Comparison of ENCODE assay signal across 6 cellular contexts in genomic region chr12:122202811-122203210, GRCh38. TPM values are rescaled to one million over a fixed set of nuclear protein-coding genes. Genes with fewer than 3 reads are reported as not detected.
DNase-seq lines count a peak whose midpoint lies in the region; ATAC-seq and TF ChIP-seq lines count a peak whose summit lies in the region.
"Not testable (repeated sequence)": the region's sequence is repeated elsewhere in the genome, so short reads cannot be mapped to it uniquely, and the experiment has no call there.

No MANE protein-coding gene starts in this region.

- not testable (repeated sequence) for H3K27ac Mint-ChIP-seq in GM23338, neural progenitor cell

- H3F3A ChIP-seq in GM23338 (replicated peaks; ENCODE audit: low read depth) (peaks cover 20% of the 10 kb centered on the region), neural progenitor cell (ENCODE audit: low read depth) (peaks cover 38% of the 10 kb centered on the region)

- peaks cover 43% of the 10 kb centered on the region for H3K27me3 Mint-ChIP-seq in GM23338 (ENCODE audit: insufficient read depth, low read depth, poor library complexity)
- peaks cover 40% of the 10 kb centered on the region for H3K27me3 Mint-ChIP-seq in neural progenitor cell (ENCODE audit: insufficient read depth, low read depth)

- peaks cover 47% of the 10 kb centered on the region for H3K27me3 ChIP-seq in GM23338 (ENCODE audit: insufficient read depth)
- H3K27me3 ChIP-seq in mammary epithelial cell (ENCODE audit: insufficient read depth, low read length): not testable (repeated sequence)
- H3K27me3 ChIP-seq in hepatocyte: peaks cover 34% of the 10 kb centered on the region
- peaks cover 54% of the 10 kb centered on the region for H3K27me3 ChIP-seq in neural progenitor cell
- peaks cover 2 to 73% of the 10 kb centered on the region in 2 donors for H3K27me3 ChIP-seq in tibial artery

- not testable (repeated sequence) for TF ChIP-seq CTCF in GM23338 (conservative IDR thresholded peaks at IDR 0.05; ENCODE audit: low read depth in 2 of 2); VCaP (conservative IDR thresholded peaks at IDR 0.05); mammary epithelial cell (conservative IDR thresholded peaks at IDR 0.05 in 1 of 2, IDR thresholded peaks at IDR 0.05 in 1 of 2; ENCODE audit: extremely low read depth in 1 of 2, insufficient read depth in 1 of 2, low read depth in 1 of 2, low read length in 2 of 2); hepatocyte (IDR thresholded peaks at IDR 0.05; ENCODE audit: poor library complexity); neural progenitor cell (IDR thresholded peaks at IDR 0.05); tibial artery (IDR thresholded peaks at IDR 0.05)

- H3K36me3 ChIP-seq in GM23338 (ENCODE audit: insufficient read depth); mammary epithelial cell (ENCODE audit: insufficient read depth, low read length); hepatocyte (replicated peaks; ENCODE audit: insufficient read depth, low read depth); neural progenitor cell: not testable (repeated sequence)
- peaks cover 3 to 15% (median 10%) of the 10 kb centered on the region in 3 donors for H3K36me3 ChIP-seq in tibial artery

- H4K20me1 ChIP-seq in GM23338 (replicated peaks; ENCODE audit: insufficient read depth) (peaks cover 25% of the 10 kb centered on the region), neural progenitor cell (ENCODE audit: low read depth) (peaks cover 35% of the 10 kb centered on the region)
- H4K20me1 ChIP-seq in mammary epithelial cell (ENCODE audit: insufficient read depth, low read length); hepatocyte (ENCODE audit: insufficient read depth, poor library complexity, severe bottlenecking): not testable (repeated sequence)

- not testable (repeated sequence) for DNase-seq in GM23338 (ENCODE audit: low spot score); mammary epithelial cell; hepatocyte (ENCODE audit: low spot score); neural progenitor cell (ENCODE audit: low spot score); tibial artery

- not testable (repeated sequence) for ATAC-seq in GM23338

- not testable (repeated sequence) for H3K27ac ChIP-seq in GM23338 (ENCODE audit: low read depth); mammary epithelial cell (ENCODE audit: insufficient read depth, low read depth, low read length); hepatocyte; neural progenitor cell; tibial artery
- peak overlapping the region; percentile 67 for H3K27ac ChIP-seq in VCaP

- H3K4me3 Mint-ChIP-seq in GM23338: peak overlapping the region; percentile 81
- peak overlapping the region; percentile 84 for H3K4me3 Mint-ChIP-seq in neural progenitor cell

- in situ Hi-C loops in mammary epithelial cell (cut with MboI; ENCODE audit: low sequenced_read_pairs in 2 of 2): not testable (repeated sequence)

- not testable (repeated sequence) for H3K79me2 ChIP-seq in GM23338 (replicated peaks; ENCODE audit: insufficient read depth); mammary epithelial cell (ENCODE audit: insufficient read depth, low read length); hepatocyte; neural progenitor cell (ENCODE audit: low read depth)

- intact Hi-C loops in mammary epithelial cell (cut with micrococcal nuclease): loop anchor here (5.0 kb wide), 1 partner anchor 64 kb away; the partner anchor contains the start of gene VPS33A
- intact Hi-C loops in tibial artery (cut with DNase I; ENCODE audit: low total_unique reads): not testable (repeated sequence)

- not testable (repeated sequence) for H3K9me2 ChIP-seq in GM23338 (ENCODE audit: insufficient read depth); hepatocyte (replicated peaks; ENCODE audit: insufficient read depth)

- BruUV-seq in mammary epithelial cell (replicated peaks; lab: Mats Ljungman, UMichigan): not testable (repeated sequence)

- H3K9ac ChIP-seq in mammary epithelial cell (ENCODE audit: insufficient read depth, low read length); neural progenitor cell: not testable (repeated sequence)

- not testable (repeated sequence) for H3K36me3 Mint-ChIP-seq in GM23338 (ENCODE audit: low read depth); neural progenitor cell

- dilution Hi-C loops in mammary epithelial cell (cut with HindIII; ENCODE audit: low sequenced_read_pairs): loop anchor here (10.0 kb wide), 1 partner anchor 58 kb away; no protein-coding TSS in a partner anchor

- H2AFZ ChIP-seq in GM23338: peak overlapping the region; percentile 98
- H2AFZ ChIP-seq in mammary epithelial cell (ENCODE audit: low read depth, low read length): peak overlapping the region; percentile 91
- peak overlapping the region; percentile 60 for H2AFZ ChIP-seq in hepatocyte
- H2AFZ ChIP-seq in neural progenitor cell (replicated peaks): not testable (repeated sequence)

- H3K9me3 ChIP-seq in mammary epithelial cell (replicated peaks; ENCODE audit: insufficient read depth, low read length); hepatocyte (ENCODE audit: low read depth); neural progenitor cell (ENCODE audit: low read depth); tibial artery: not testable (repeated sequence)

- H3K4me1 Mint-ChIP-seq in GM23338: peaks cover 15% of the 10 kb centered on the region
- H3K4me1 Mint-ChIP-seq in neural progenitor cell: peaks cover 13% of the 10 kb centered on the region

- CTCF ChIA-PET in mammary epithelial cell (lab: Charles Lee; ENCODE audit: low non-redundant PET): not testable (repeated sequence)

- peak overlapping the region; percentile 67 for H3K4me3 ChIP-seq in GM23338
- H3K4me3 ChIP-seq in mammary epithelial cell (replicated peaks in 1 of 3; ENCODE audit: insufficient read depth in 1 of 3, low read depth in 2 of 3, low read length in 3 of 3): peak overlapping the region; percentile 46 to 74 (median 65)
- H3K4me3 ChIP-seq in hepatocyte: peak overlapping the region; percentile 22
- H3K4me3 ChIP-seq in neural progenitor cell: peak overlapping the region; percentile 50
- H3K4me3 ChIP-seq in tibial artery: peak overlapping the region; percentile 46 to 53

- not testable (repeated sequence) for H3K4me1 ChIP-seq in GM23338 (ENCODE audit: insufficient read depth); hepatocyte (ENCODE audit: insufficient read depth); neural progenitor cell
- H3K4me1 ChIP-seq in mammary epithelial cell (ENCODE audit: insufficient read depth, low read length): peaks cover 15% of the 10 kb centered on the region
- H3K4me1 ChIP-seq in tibial artery: peaks cover 0 to 27% (median 20%) of the 10 kb centered on the region in 4 donors

- H3K4me2 ChIP-seq in GM23338 (peak overlapping the region; percentile 88), mammary epithelial cell (ENCODE audit: insufficient read depth, low read depth, low read length) (peak overlapping the region; percentile 99), hepatocyte (peak overlapping the region; percentile 99), neural progenitor cell (peak overlapping the region; percentile 79)

- WGBS in mammary epithelial cell (ENCODE audit: low coverage, missing lambda C conversion rate): 57% methylated on average over 18 of the region's 19 CpGs
- 76% methylated on average over 19 of the region's 19 CpGs for WGBS in hepatocyte (ENCODE audit: low lambda C conversion rate, missing lambda C conversion rate)

- not testable (repeated sequence) for H3K9me3 Mint-ChIP-seq in GM23338, neural progenitor cell

RNA-seq across cellular contexts. Expression of gene B3GNT4, which starts 0.7 kb away (rescaled TPM):
- total RNA-seq in GM23338 (2014; rRNA removed; shearing (Covaris generic)): 0.80 and 0.89 TPM in 2 replicates
- polyA plus RNA-seq in GM23338 (2016; fragmentation: Nextera tagmentation; extraction: Ambion mirVana) (1.8 and 2.4 TPM in 2 replicates), mammary epithelial cell (2.9 TPM), hepatocyte (1.0 and 2.2 TPM in 2 replicates)
- total RNA-seq in mammary epithelial cell (1 to 10 TPM in 1 of 2 donors, under 1 TPM in 1; 0.67 to 2.7 TPM), hepatocyte (0.13 TPM in 1 of 2 replicates, not detected in the other), neural progenitor cell (ENCODE audit: low replicate concordance) (0.30 and 0.53 TPM in 2 replicates)
- 13.7 TPM for polyA minus RNA-seq in mammary epithelial cell

RNA-seq across cellular contexts. Expression of gene LRRC43, which starts 19.9 kb away (rescaled TPM):
- not detected in 2 replicates for total RNA-seq in GM23338 (2014; rRNA removed; shearing (Covaris generic))
- 0.45 TPM in 1 of 2 replicates, not detected in the other for polyA plus RNA-seq in GM23338 (2016; fragmentation: Nextera tagmentation; extraction: Ambion mirVana)
- under 1 TPM; 0.50 to 0.66 TPM for total RNA-seq in mammary epithelial cell
- not detected for polyA plus RNA-seq in mammary epithelial cell
- not detected for polyA minus RNA-seq in mammary epithelial cell
- 0.24 and 1.7 TPM in 2 replicates for total RNA-seq in hepatocyte
- 0.90 and 1.7 TPM in 2 replicates for polyA plus RNA-seq in hepatocyte
- 0.24 and 0.46 TPM in 2 replicates for total RNA-seq in neural progenitor cell (ENCODE audit: low replicate concordance)

RNA-seq across cellular contexts. Expression of gene DIABLO, which starts 23.0 kb away (rescaled TPM):
- total RNA-seq in GM23338 (2014; rRNA removed; shearing (Covaris generic)): 71.7 and 72.0 TPM in 2 replicates
- polyA plus RNA-seq in GM23338 (2016; fragmentation: Nextera tagmentation; extraction: Ambion mirVana): 77.0 and 82.7 TPM in 2 replicates
- total RNA-seq in mammary epithelial cell: 10 to 100 TPM; 54.5 to 55.0 TPM
- 53.5 TPM for polyA plus RNA-seq in mammary epithelial cell
- 48.4 TPM for polyA minus RNA-seq in mammary epithelial cell
- 63.8 and 77.4 TPM in 2 replicates for total RNA-seq in hepatocyte
- 71.8 and 96.5 TPM in 2 replicates for polyA plus RNA-seq in hepatocyte
- 114 and 131 TPM in 2 replicates for total RNA-seq in neural progenitor cell (ENCODE audit: low replicate concordance)

RNA-seq across cellular contexts. Expression of gene IL31, which starts 28.8 kb away (rescaled TPM):
- total RNA-seq in GM23338 (2014; rRNA removed; shearing (Covaris generic)): not detected in 2 replicates
- polyA plus RNA-seq in GM23338 (2016; fragmentation: Nextera tagmentation; extraction: Ambion mirVana): not detected in 2 replicates
- total RNA-seq in mammary epithelial cell: not detected
- polyA plus RNA-seq in mammary epithelial cell: not detected
- polyA minus RNA-seq in mammary epithelial cell: not detected
- total RNA-seq in hepatocyte: not detected in 2 replicates
- not detected in 2 replicates for polyA plus RNA-seq in hepatocyte
- total RNA-seq in neural progenitor cell (ENCODE audit: low replicate concordance): not detected in 2 replicates
